ENCODE assay signal across 8 cellular contexts in the genomic region with DNA sequence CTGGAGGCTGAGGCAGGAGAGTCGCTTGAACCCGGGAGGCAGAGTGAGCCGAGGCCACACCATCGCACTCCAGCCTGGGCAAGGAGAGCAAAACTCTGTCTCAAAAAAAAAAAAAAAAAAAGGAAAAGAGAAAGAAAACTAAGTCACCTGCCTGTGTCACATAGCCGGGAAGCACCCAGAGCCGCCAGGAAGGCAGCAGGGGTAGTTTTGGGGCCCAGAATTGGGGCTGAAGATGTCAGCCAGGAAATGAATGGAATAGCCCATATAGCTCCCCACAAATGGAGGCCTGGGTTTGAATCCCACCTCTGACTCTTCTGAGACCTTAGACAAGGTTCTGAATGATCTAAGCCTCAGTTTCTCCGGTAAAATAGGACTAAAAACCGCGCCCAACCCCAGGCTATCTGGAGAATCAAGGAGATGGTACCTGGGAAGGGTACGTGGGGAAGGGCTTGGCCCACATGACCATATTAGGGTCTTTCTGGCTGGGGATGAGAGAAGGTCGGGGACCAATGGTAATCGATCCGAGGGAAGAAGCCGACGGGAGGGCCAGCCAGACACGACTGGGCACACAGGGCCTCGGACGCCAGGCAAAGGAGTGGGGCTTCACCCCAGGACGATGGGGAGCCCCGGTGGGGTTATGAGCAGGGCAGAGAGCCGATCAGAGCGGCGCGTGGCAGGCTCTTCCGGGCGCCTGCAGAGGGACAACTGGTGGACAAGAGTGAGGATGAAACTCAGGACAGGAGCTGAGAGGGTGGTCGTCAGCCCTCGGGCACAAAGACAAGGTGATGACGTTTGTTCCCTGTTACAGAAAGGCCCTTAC. TPM values are rescaled to one million over a fixed set of nuclear protein-coding genes. Genes with fewer than 3 reads are reported as not detected.
DNase-seq lines count a peak whose midpoint lies in the region; ATAC-seq and TF ChIP-seq lines count a peak whose summit lies in the region.

No MANE protein-coding gene starts in this region.

- H3K4me3 ChIP-seq in GM12865 (ENCODE audit: low read depth, low read length): peak overlapping the region; percentile 50
- no peak overlapping the region for H3K4me3 ChIP-seq in KMS-11 (IDR thresholded peaks at IDR 0.05; ENCODE audit: insufficient read depth, low read depth, low read length)
- H3K4me3 ChIP-seq in right lobe of liver: peak overlapping the region; percentile 65 to 79 (median 78)
- peak overlapping the region; percentile 19 to 79 (median 62) for H3K4me3 ChIP-seq in transverse colon

- peaks cover 19% of the 10 kb centered on the region for H3K4me1 Mint-ChIP-seq in MCF 10A (ENCODE audit: insufficient read depth, unreplicated experiment)

- 4% methylated on average over 19 of the region's 29 CpGs for WGBS in right lobe of liver (ENCODE audit: insufficient coverage, low coverage, low lambda C conversion rate, missing lambda C conversion rate)
- 17 to 40% methylated on average over 5 to 29 of the region's 29 CpGs for WGBS in transverse colon (ENCODE audit: low coverage in 1 of 2), 2 donors

- H3K9me3 ChIP-seq in right lobe of liver (no peaks in the 10 kb centered on the region), transverse colon (no peaks in the 10 kb centered on the region)

- POLR2A ChIA-PET in MCF 10A (lab: Yijun Ruan, JAX): interaction anchor here (0.6 to 1.8 kb wide), 7 partner anchors 9 to 323 kb away, joined by 3 to 15 read pairs (median 3); partner anchors contain the start of gene CCDC124

- no peaks in the 10 kb centered on the region for H3K79me2 ChIP-seq in KMS-11 (ENCODE audit: insufficient read depth, low read depth)

- no peak for TF ChIP-seq CTCF in GM12865 (IDR thresholded peaks at IDR 0.05; ENCODE audit: insufficient read depth, low read depth, low read length, missing control alignments)
- TF ChIP-seq CTCF in KMS-11 (conservative IDR thresholded peaks at IDR 0.05; ENCODE audit: low read depth, low read length): no peak
- TF ChIP-seq CTCF in MCF 10A (IDR thresholded peaks at IDR 0.05; ENCODE audit: unreplicated experiment): no peak
- no peak for TF ChIP-seq CTCF in right lobe of liver (IDR thresholded peaks at IDR 0.05)
- TF ChIP-seq CTCF in transverse colon (IDR thresholded peaks at IDR 0.05): no peak

- no peaks in the 10 kb centered on the region for H3K9me3 Mint-ChIP-seq in MCF 10A (ENCODE audit: unreplicated experiment)

- TF ChIP-seq POLR2A in right lobe of liver (IDR thresholded peaks at IDR 0.05): no peak
- TF ChIP-seq POLR2A in transverse colon (IDR thresholded peaks at IDR 0.05): no peak

- CTCF ChIA-PET in MCF 10A (lab: Yijun Ruan, JAX): interaction anchor here (0.6 to 4.6 kb wide), 10 partner anchors 10 to 583 kb away, joined by 3 to 67 read pairs (median 3); partner anchors contain the start of gene SLC5A5

- H3K27ac ChIP-seq in KMS-11 (no peak overlapping the region), right lobe of liver (no peak overlapping the region), transverse colon (peak overlapping the region; percentile 39 to 64 (median 52))

- H3K36me3 Mint-ChIP-seq in MCF 10A (ENCODE audit: insufficient read depth, unreplicated experiment): no peaks in the 10 kb centered on the region

- intact Hi-C loops in MCF 10A (cut with micrococcal nuclease): no loop called here
- intact Hi-C loops in right lobe of liver (cut with DNase I): loop anchor here in 1 of 2 donors (10.0 kb wide), 1 partner anchor 118 kb away; no protein-coding TSS in a partner anchor
- intact Hi-C loops in transverse colon (cut with DNase I; ENCODE audit: low total_unique reads): no loop called here

- H3K4me2 ChIP-seq in KMS-11: peak overlapping the region; percentile 92

- no peak for TF ChIP-seq EP300 in transverse colon (IDR thresholded peaks at IDR 0.05; ENCODE audit: low read depth)

- peaks cover 44% of the 10 kb centered on the region for H3K4me1 ChIP-seq in KMS-11 (ENCODE audit: low read depth, poor library complexity, severe bottlenecking)
- peaks cover 0 to 5% (median 0%) of the 10 kb centered on the region in 4 donors for H3K4me1 ChIP-seq in right lobe of liver
- H3K4me1 ChIP-seq in transverse colon: peaks cover 28 to 46% (median 40%) of the 10 kb centered on the region in 4 donors

- H3K27ac Mint-ChIP-seq in MCF 10A (ENCODE audit: low read depth, unreplicated experiment): peak overlapping the region; percentile 92

- no TSS peak for BruUV-seq in MCF 10A (replicated peaks; lab: Mats Ljungman, UMichigan)

- H3K36me3 ChIP-seq in KMS-11 (ENCODE audit: insufficient read depth) (no peaks in the 10 kb centered on the region), right lobe of liver (no peaks in the 10 kb centered on the region), transverse colon (no peaks in the 10 kb centered on the region)

- ATAC-seq in GM21528 (IDR thresholded peaks at IDR 0.05; ENCODE audit: low FRiP score, unreplicated experiment): peak; percentile 29
- ATAC-seq in right lobe of liver: peak; percentile 39 to 55 (median 47)

- H3K27me3 ChIP-seq in KMS-11 (ENCODE audit: insufficient read depth, low read depth) (peaks cover 39% of the 10 kb centered on the region), right lobe of liver (peaks cover 0 to 7% of the 10 kb centered on the region in 2 donors), transverse colon (peaks cover 37% of the 10 kb centered on the region)

- H3K27me3 Mint-ChIP-seq in MCF 10A (ENCODE audit: insufficient read depth, unreplicated experiment): peaks cover 32% of the 10 kb centered on the region

- in situ Hi-C loops in transverse colon (cut with MboI; ENCODE audit: low pct_ligation_motif_present in 1 of 4, low pct_unique_long_range_greater_than_20kb in 1 of 4, low sequenced_read_pairs in 3 of 4): loop anchor here in 2 of 4 donors (10.0 to 25.0 kb wide), 2 partner anchors 48 to 115 kb away; no protein-coding TSS in a partner anchor

- H3K4me3 Mint-ChIP-seq in MCF 10A (ENCODE audit: unreplicated experiment): peak overlapping the region; percentile 83

- DNase-seq in GM12865 (ENCODE audit: low read depth): no peak
- no peak for DNase-seq in MCF 10A (ENCODE audit: unreplicated experiment)
- no peak for DNase-seq in right lobe of liver
- DNase-seq in transverse colon: no peak
- no peak for DNase-seq in RPMI8226
- DNase-seq in NCI-H1930 (lab: John Stamatoyannopoulos, UW): no peak

- H4K20me1 ChIP-seq in KMS-11 (ENCODE audit: insufficient read depth): no peaks in the 10 kb centered on the region

- H2AFZ ChIP-seq in KMS-11 (ENCODE audit: low read depth): peak overlapping the region; percentile 86

- no peak overlapping the region for H3K9ac ChIP-seq in KMS-11

RNA-seq across cellular contexts. Expression of gene CCDC124, which starts 14.4 kb away (rescaled TPM):
- total RNA-seq in MCF 10A (2022) (122 and 131 TPM in 2 replicates), right lobe of liver (10 to 100 TPM; 20.6 to 45.3 (median 30.7) TPM), transverse colon (10 to 100 TPM; 36.9 to 93.5 (median 41.4) TPM)

RNA-seq across cellular contexts. Expression of gene KCNN1, which starts 19.7 kb away (rescaled TPM):
- total RNA-seq in MCF 10A (2022): not detected in 2 replicates
- total RNA-seq in right lobe of liver: not detected
- total RNA-seq in transverse colon: 1 to 10 TPM in 1 of 4 donors, not detected in 3; 1.6 TPM

Comparison
In these comparisons a context has a peak if more than half of its experiments do, and no peak if none do; other contexts are left out.
1. H3K27ac ChIP-seq: peak in transverse colon (4 of 4); none in KMS-11 (single experiment) and right lobe of liver (0 of 3).